25 cellular contexts compared by ENCODE assay signal in the genomic region with DNA sequence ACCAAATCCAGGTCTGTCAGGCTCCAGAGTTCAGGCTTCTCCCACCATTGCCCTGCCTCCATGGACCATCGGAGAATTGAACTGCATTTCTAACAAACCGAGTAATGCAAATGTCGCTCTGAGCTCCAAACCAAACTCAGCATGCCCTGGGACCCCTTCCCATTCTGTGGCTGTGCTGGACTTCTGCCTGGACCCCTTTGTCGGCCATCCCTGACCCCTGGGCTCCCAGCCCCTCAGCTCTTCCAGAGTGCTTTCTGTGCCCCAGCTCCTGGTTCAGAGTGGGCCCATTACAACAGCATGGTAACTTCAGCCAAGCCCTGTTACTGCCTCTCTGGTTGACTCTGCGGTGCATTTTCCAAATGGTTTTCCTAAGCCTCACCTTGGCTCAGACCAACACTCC.
"Had no signal": no experiment of that assay in that cellular context is flagged by ENCODE, and none has a peak within 500 bp of the region (broad histone marks: within the 10 kb centered on the region; RNA-seq: fewer than 3 reads in every experiment).

No MANE protein-coding gene starts in this region.

- H3K27ac ChIP-seq: esophagus squamous epithelium, lower lobe of right lung, prostate gland, right atrium auricular region, thyroid gland had no signal

- H3K36me3 Mint-ChIP-seq: immature natural killer cell; naive thymus-derived CD8-positive, alpha-beta T cell had no signal

- H3K36me3 ChIP-seq: esophagus squamous epithelium, lower lobe of right lung, prostate gland, right atrium auricular region, thyroid gland had no signal

- H3K4me1 ChIP-seq: esophagus squamous epithelium, lower lobe of right lung, prostate gland, thyroid gland had no signal

- DNase-seq: cerebellar nuclear complex; dorsolateral prefrontal cortex; effector memory CD4-positive, alpha-beta T cell; erythroblast; esophagus squamous epithelium; foreskin melanocyte; hypothalamus; immature natural killer cell; islet precursor cell; kidney glomerular epithelial cell; left ventricle myocardium superior; lower lobe of right lung; naive thymus-derived CD8-positive, alpha-beta T cell; nephron progenitor cell; stimulated activated CD4-positive, alpha-beta T cell treated with anti-CD3 and anti-CD28 coated beads, Interleukin-12 subunit alpha, Interleukin-12 subunit beta, amount 100 ng/mL, for 4 hours; stimulated activated CD4-positive, alpha-beta T cell treated with anti-CD3 and anti-CD28 coated beads, Interleukin-1b, Interleukin-23, amount 100 ng/mL, for 48 hours; stimulated activated CD4-positive, alpha-beta T cell treated with anti-CD3 and anti-CD28 coated beads, Interleukin-4, amount 100 ng/mL, for 1 hour; stimulated activated CD8-positive, alpha-beta memory T cell treated with anti-CD3 and anti-CD28 coated beads, Interleukin-4, amount 100 ng/mL, for 48 hours; stimulated activated naive CD4-positive, alpha-beta T cell; stimulated activated naive CD8-positive, alpha-beta T cell treated with anti-CD3 and anti-CD28 coated beads, Interleukin-15, amount 100 ng/mL, for 72 hours; thyroid gland; trophoblast cell had no signal

- H3K4me3 Mint-ChIP-seq: immature natural killer cell; naive thymus-derived CD8-positive, alpha-beta T cell; nephron progenitor cell; stimulated activated naive CD8-positive, alpha-beta T cell treated with anti-CD3 and anti-CD28 coated beads, Interleukin-15, amount 100 ng/mL, for 72 hours had no signal

- H3K9me3 Mint-ChIP-seq: immature natural killer cell; naive thymus-derived CD8-positive, alpha-beta T cell; stimulated activated naive CD8-positive, alpha-beta T cell treated with anti-CD3 and anti-CD28 coated beads, Interleukin-15, amount 100 ng/mL, for 72 hours had no signal

- H3K27ac Mint-ChIP-seq: immature natural killer cell; naive thymus-derived CD8-positive, alpha-beta T cell; nephron progenitor cell; stimulated activated naive CD8-positive, alpha-beta T cell treated with anti-CD3 and anti-CD28 coated beads, Interleukin-15, amount 100 ng/mL, for 72 hours had no signal

- H3K4me1 Mint-ChIP-seq: immature natural killer cell; naive thymus-derived CD8-positive, alpha-beta T cell; nephron progenitor cell; stimulated activated naive CD8-positive, alpha-beta T cell treated with anti-CD3 and anti-CD28 coated beads, Interleukin-15, amount 100 ng/mL, for 72 hours had no signal

- H3K4me3 ChIP-seq: dorsolateral prefrontal cortex, esophagus squamous epithelium, lower lobe of right lung, prostate gland, right atrium auricular region, smooth muscle cell, thyroid gland had no signal

- H3K27me3 ChIP-seq: dorsolateral prefrontal cortex, right atrium auricular region had no signal

- H3K27me3 Mint-ChIP-seq: stimulated activated naive CD8-positive, alpha-beta T cell treated with anti-CD3 and anti-CD28 coated beads, Interleukin-15, amount 100 ng/mL, for 72 hours had no signal

- H3K9me3 ChIP-seq: esophagus squamous epithelium, lower lobe of right lung, prostate gland, right atrium auricular region, thyroid gland had no signal

- H3K4me2 ChIP-seq: smooth muscle cell had no signal
